ENCODE assay signal across 24 cellular contexts in the genomic region with DNA sequence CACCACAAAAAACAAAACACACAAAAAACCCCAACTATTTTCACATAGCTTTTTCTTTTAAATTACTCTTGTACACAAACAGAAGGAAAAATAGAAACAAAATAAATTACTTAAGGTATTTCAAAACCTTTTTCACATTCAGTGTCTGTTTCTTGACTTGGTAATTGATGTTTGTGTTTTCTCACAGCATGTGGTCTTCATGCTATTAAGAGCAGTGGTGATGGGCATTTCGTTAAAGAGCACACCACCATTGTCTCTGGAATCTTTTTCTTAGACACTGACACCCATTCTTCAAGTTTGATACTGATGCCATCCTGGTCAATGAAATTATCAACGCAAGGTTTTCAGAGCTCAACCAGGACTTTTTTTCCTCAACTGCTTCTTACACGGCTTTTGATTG.
DNase-seq lines count a peak whose midpoint lies in the region; ATAC-seq, FAIRE-seq and TF ChIP-seq lines count a peak whose summit lies in the region.
"Had no signal": no experiment of that assay in that cellular context is flagged by ENCODE, and none has a peak within 500 bp of the region (broad histone marks: within the 10 kb centered on the region; RNA-seq: fewer than 3 reads in every experiment).

No MANE protein-coding gene starts in this region.

- H3K36me3 ChIP-seq in GM23338 (ENCODE audit: insufficient read depth) (no peaks in the 10 kb centered on the region), neural progenitor cell (no peaks in the 10 kb centered on the region)
- H3K36me3 ChIP-seq: BLaER1 treated with 17β-estradiol and CSF1 and Interleukin-3, amounts not matched to agents 10 nM and 100 nM had no signal

- no peaks in the 10 kb centered on the region for H4K20me1 ChIP-seq in GM23338 (replicated peaks; ENCODE audit: insufficient read depth)
- no peaks in the 10 kb centered on the region for H4K20me1 ChIP-seq in neural progenitor cell (ENCODE audit: low read depth)
- H4K20me1 ChIP-seq: BLaER1 treated with 17β-estradiol and CSF1 and Interleukin-3, amounts not matched to agents 10 nM and 100 nM had no signal

- DNase-seq in GM23338 (ENCODE audit: low spot score): peak; percentile 50
- DNase-seq in NCI-H69 (lab: John Stamatoyannopoulos, UW): peak; percentile 14
- peak; percentile 56 for DNase-seq in neural progenitor cell (ENCODE audit: low spot score)
- DNase-seq in midbrain (lab: John Stamatoyannopoulos, UW): no peak
- DNase-seq in RCC 7860 (ENCODE audit: low spot score): no peak
- DNase-seq: AML-193; Caco-2; Calu3; CD4-positive, alpha-beta T cell; CD8-positive, alpha-beta T cell; DMS79; DND-41; EL; GDM1 had no signal

- H3K4me3 ChIP-seq in GM23338: no peak overlapping the region
- no peak overlapping the region for H3K4me3 ChIP-seq in neural progenitor cell
- H3K4me3 ChIP-seq: A549; BLaER1 treated with 17β-estradiol and CSF1 and Interleukin-3, amounts not matched to agents 10 nM and 100 nM; GM12878 had no signal

- TF ChIP-seq CTCF in GM23338 (conservative IDR thresholded peaks at IDR 0.05; ENCODE audit: low read depth in 2 of 2) (no peak), neural progenitor cell (IDR thresholded peaks at IDR 0.05) (no peak)

- no peaks in the 10 kb centered on the region for H3K9me3 Mint-ChIP-seq in GM23338
- no peaks in the 10 kb centered on the region for H3K9me3 Mint-ChIP-seq in neural progenitor cell
- H3K9me3 Mint-ChIP-seq: CD4-positive, alpha-beta T cell; CD8-positive, alpha-beta T cell had no signal

- no peaks in the 10 kb centered on the region for H3K36me3 Mint-ChIP-seq in GM23338 (ENCODE audit: low read depth)
- no peaks in the 10 kb centered on the region for H3K36me3 Mint-ChIP-seq in neural progenitor cell
- H3K36me3 Mint-ChIP-seq: CD8-positive, alpha-beta T cell had no signal

- no peak overlapping the region for H3K4me3 Mint-ChIP-seq in GM23338
- no peak overlapping the region for H3K4me3 Mint-ChIP-seq in neural progenitor cell
- H3K4me3 Mint-ChIP-seq: B cell; CD4-positive, alpha-beta T cell; CD8-positive, alpha-beta T cell had no signal

- no peaks in the 10 kb centered on the region for H3K9me2 ChIP-seq in GM23338 (ENCODE audit: insufficient read depth)

- H3K9me3 ChIP-seq in neural progenitor cell (ENCODE audit: low read depth): no peaks in the 10 kb centered on the region
- H3K9me3 ChIP-seq: A549; BLaER1 treated with 17β-estradiol and CSF1 and Interleukin-3, amounts not matched to agents 10 nM and 100 nM; Caco-2 had no signal

- FAIRE-seq in RCC 7860 (lab: Jason Lieb, UNC): no peak
- FAIRE-seq: A549, D721Med, GM12878, GM12892, GM18507, GM19239 had no signal

- H3K27me3 ChIP-seq in GM23338 (ENCODE audit: insufficient read depth): peaks cover 8% of the 10 kb centered on the region; the same call in 1 of the 2 replicates
- H3K27me3 ChIP-seq in neural progenitor cell: peaks cover 21% of the 10 kb centered on the region
- H3K27me3 ChIP-seq: BLaER1 treated with 17β-estradiol and CSF1 and Interleukin-3, amounts not matched to agents 10 nM and 100 nM had no signal

- ATAC-seq in GM23338: peak; percentile 35; the same call in 2 of the 3 replicates
- ATAC-seq: A549; CD8-positive, alpha-beta T cell; GM12878 had no signal

- H3K4me1 ChIP-seq in GM23338 (ENCODE audit: insufficient read depth): peaks cover 10% of the 10 kb centered on the region
- H3K4me1 ChIP-seq in neural progenitor cell: peaks cover 25% of the 10 kb centered on the region
- H3K4me1 ChIP-seq: A549, Caco-2 had no signal

- no peak overlapping the region for H3K4me2 ChIP-seq in GM23338
- H3K4me2 ChIP-seq in neural progenitor cell: peak overlapping the region; percentile 14
- H3K4me2 ChIP-seq: A549; BLaER1 treated with 17β-estradiol and CSF1 and Interleukin-3, amounts not matched to agents 10 nM and 100 nM had no signal

- no peak overlapping the region for H2AFZ ChIP-seq in GM23338
- no peak overlapping the region for H2AFZ ChIP-seq in neural progenitor cell (replicated peaks)

- H3K4me1 Mint-ChIP-seq in GM23338: peaks cover 13% of the 10 kb centered on the region; the same call in 2 of the 3 replicates
- H3K4me1 Mint-ChIP-seq in neural progenitor cell: peaks cover 23% of the 10 kb centered on the region

- H3K9ac ChIP-seq in neural progenitor cell: no peak overlapping the region
- H3K9ac ChIP-seq: BLaER1 treated with 17β-estradiol and CSF1 and Interleukin-3, amounts not matched to agents 10 nM and 100 nM had no signal

- H3K27ac Mint-ChIP-seq in GM23338 (no peak overlapping the region), neural progenitor cell (no peak overlapping the region)
- H3K27ac Mint-ChIP-seq: B cell; CD4-positive, alpha-beta T cell; CD8-positive, alpha-beta T cell had no signal

- H3K79me2 ChIP-seq in GM23338 (replicated peaks; ENCODE audit: insufficient read depth) (no peaks in the 10 kb centered on the region), neural progenitor cell (ENCODE audit: low read depth) (no peaks in the 10 kb centered on the region)

- H3K27ac ChIP-seq in GM23338 (ENCODE audit: low read depth) (no peak overlapping the region), neural progenitor cell (no peak overlapping the region)
- H3K27ac ChIP-seq: 22Rv1; A549; BLaER1 treated with 17β-estradiol and CSF1 and Interleukin-3, amounts not matched to agents 10 nM and 100 nM; C4-2B had no signal

- H3K27me3 Mint-ChIP-seq in GM23338 (ENCODE audit: insufficient read depth, low read depth, poor library complexity): peaks cover 2% of the 10 kb centered on the region
- H3K27me3 Mint-ChIP-seq in neural progenitor cell (ENCODE audit: insufficient read depth, low read depth): peaks cover 2% of the 10 kb centered on the region

- H3F3A ChIP-seq in GM23338 (replicated peaks; ENCODE audit: low read depth) (no peaks in the 10 kb centered on the region), neural progenitor cell (ENCODE audit: low read depth) (no peaks in the 10 kb centered on the region)

TF ChIP-seq in GM23338, 12 proteins besides CTCF, POLR2A, EP300 and RAD21:
- TF ChIP-seq CREB1 (CRISPR knock-in tag; IDR thresholded peaks at IDR 0.05; ENCODE audit: low read depth): no peak
- no peak for TF ChIP-seq STAT1 (IDR thresholded peaks at IDR 0.05; ENCODE audit: unreplicated experiment)
- peak; percentile 5; the same call in 1 of the 2 replicates for TF ChIP-seq NANOG (IDR thresholded peaks at IDR 0.05; ENCODE audit: borderline replicate concordance)
- TF ChIP-seq, protein P1, sequence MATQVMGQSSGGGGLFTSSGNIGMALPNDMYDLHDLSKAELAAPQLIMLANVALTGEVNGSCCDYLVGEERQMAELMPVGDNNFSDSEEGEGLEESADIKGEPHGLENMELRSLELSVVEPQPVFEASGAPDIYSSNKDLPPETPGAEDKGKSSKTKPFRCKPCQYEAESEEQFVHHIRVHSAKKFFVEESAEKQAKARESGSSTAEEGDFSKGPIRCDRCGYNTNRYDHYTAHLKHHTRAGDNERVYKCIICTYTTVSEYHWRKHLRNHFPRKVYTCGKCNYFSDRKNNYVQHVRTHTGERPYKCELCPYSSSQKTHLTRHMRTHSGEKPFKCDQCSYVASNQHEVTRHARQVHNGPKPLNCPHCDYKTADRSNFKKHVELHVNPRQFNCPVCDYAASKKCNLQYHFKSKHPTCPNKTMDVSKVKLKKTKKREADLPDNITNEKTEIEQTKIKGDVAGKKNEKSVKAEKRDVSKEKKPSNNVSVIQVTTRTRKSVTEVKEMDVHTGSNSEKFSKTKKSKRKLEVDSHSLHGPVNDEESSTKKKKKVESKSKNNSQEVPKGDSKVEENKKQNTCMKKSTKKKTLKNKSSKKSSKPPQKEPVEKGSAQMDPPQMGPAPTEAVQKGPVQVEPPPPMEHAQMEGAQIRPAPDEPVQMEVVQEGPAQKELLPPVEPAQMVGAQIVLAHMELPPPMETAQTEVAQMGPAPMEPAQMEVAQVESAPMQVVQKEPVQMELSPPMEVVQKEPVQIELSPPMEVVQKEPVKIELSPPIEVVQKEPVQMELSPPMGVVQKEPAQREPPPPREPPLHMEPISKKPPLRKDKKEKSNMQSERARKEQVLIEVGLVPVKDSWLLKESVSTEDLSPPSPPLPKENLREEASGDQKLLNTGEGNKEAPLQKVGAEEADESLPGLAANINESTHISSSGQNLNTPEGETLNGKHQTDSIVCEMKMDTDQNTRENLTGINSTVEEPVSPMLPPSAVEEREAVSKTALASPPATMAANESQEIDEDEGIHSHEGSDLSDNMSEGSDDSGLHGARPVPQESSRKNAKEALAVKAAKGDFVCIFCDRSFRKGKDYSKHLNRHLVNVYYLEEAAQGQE (IDR thresholded peaks at IDR 0.05; ENCODE audit: unreplicated experiment): no peak

Comparison
In these comparisons a context has a peak if more than half of its experiments do, and no peak if none do; other contexts are left out.
1. DNase-seq: peak in GM23338 (single experiment), NCI-H69 (single experiment) and neural progenitor cell (single experiment); none in midbrain (single experiment) and RCC 7860 (single experiment).